Comparison of ENCODE assay signal across 31 cellular contexts in the genomic region with DNA sequence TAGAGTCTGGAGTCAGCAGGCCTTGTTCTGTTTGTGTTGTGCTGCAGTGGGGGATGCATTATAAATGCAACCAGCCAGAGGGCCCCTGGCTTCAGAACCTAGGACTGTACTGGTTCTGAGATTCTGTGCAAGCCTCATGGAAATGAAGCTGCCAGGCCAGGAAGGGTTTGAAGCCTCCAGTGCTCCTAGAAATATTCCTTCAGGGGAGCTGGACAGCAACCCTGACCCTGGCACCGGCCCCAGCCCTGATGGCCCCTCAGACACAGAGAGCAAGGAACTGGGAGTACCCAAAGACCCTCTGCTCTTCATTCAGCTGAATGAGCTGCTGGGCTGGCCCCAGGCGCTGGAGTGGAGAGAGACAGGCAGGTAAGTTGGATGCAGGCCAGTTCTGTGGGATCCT. TPM values are rescaled to one million over a fixed set of nuclear protein-coding genes. Genes with fewer than 3 reads are reported as not detected.
"Had no signal": no experiment of that assay in that cellular context is flagged by ENCODE, and none has a peak within 500 bp of the region (broad histone marks: within the 10 kb centered on the region; RNA-seq: fewer than 3 reads in every experiment).

A gene with protein sequence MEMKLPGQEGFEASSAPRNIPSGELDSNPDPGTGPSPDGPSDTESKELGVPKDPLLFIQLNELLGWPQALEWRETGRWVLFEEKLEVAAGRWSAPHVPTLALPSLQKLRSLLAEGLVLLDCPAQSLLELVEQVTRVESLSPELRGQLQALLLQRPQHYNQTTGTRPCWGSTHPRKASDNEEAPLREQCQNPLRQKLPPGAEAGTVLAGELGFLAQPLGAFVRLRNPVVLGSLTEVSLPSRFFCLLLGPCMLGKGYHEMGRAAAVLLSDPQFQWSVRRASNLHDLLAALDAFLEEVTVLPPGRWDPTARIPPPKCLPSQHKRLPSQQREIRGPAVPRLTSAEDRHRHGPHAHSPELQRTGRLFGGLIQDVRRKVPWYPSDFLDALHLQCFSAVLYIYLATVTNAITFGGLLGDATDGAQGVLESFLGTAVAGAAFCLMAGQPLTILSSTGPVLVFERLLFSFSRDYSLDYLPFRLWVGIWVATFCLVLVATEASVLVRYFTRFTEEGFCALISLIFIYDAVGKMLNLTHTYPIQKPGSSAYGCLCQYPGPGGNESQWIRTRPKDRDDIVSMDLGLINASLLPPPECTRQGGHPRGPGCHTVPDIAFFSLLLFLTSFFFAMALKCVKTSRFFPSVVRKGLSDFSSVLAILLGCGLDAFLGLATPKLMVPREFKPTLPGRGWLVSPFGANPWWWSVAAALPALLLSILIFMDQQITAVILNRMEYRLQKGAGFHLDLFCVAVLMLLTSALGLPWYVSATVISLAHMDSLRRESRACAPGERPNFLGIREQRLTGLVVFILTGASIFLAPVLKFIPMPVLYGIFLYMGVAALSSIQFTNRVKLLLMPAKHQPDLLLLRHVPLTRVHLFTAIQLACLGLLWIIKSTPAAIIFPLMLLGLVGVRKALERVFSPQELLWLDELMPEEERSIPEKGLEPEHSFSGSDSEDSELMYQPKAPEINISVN (plus strand): TSS at position 94 of the 400 bp plus-strand sequence. CDS start 43 bp downstream, at position 137.

- DNase-seq: colonic mucosa; effector CD8-positive, alpha-beta T cell; endodermal cell; foreskin fibroblast; gastrocnemius medialis; head of caudate nucleus; kidney; midbrain; naive thymus-derived CD4-positive, alpha-beta T cell; pancreas; sigmoid colon; stimulated activated CD4-positive, alpha-beta T cell treated with anti-CD3 and anti-CD28 coated beads, Interleukin-2, amount 100 ng/mL, for 24 hours; stimulated activated CD4-positive, alpha-beta T cell treated with anti-CD3 and anti-CD28 coated beads, Interleukin-4, amount 100 ng/mL, for 24 hours; stimulated activated naive CD8-positive, alpha-beta T cell treated with anti-CD3 and anti-CD28 coated beads, Interleukin-15, Interleukin-2, amounts not matched to agents 100 U/mL and 50 U/mL, for 24 hours; substantia nigra; testis; tibial artery had no signal

- H3K27ac ChIP-seq: colonic mucosa, epithelial cell of prostate, gastrocnemius medialis, neutrophil, pancreas, prostate gland, right atrium auricular region, sigmoid colon, testis, tibial artery had no signal

- H3K36me3 ChIP-seq: colonic mucosa, gastrocnemius medialis, neutrophil, pancreas, prostate gland, right atrium auricular region, sigmoid colon, tibial artery had no signal

- H3K27me3 ChIP-seq: colonic mucosa, gastrocnemius medialis, pancreas, right atrium auricular region, sigmoid colon, testis had no signal

- ATAC-seq: esophagus mucosa; gastrocnemius medialis; left lobe of liver; naive thymus-derived CD4-positive, alpha-beta T cell; pancreas; stimulated activated memory B cell treated with anti-CD40 and anti-IgM and Interleukin-4, amounts not matched to agents 10 μg/mL and 1 μg/mL and 100 μg/mL, for 72 hours; stimulated activated naive CD8-positive, alpha-beta T cell treated with anti-CD3 and anti-CD28 coated beads, Interleukin-15, Interleukin-2, amounts not matched to agents 100 U/mL and 50 U/mL, for 24 hours had no signal

- H3K4me3 ChIP-seq: colonic mucosa, gastrocnemius medialis, lung, pancreas, prostate gland, right atrium auricular region, sigmoid colon, testis, tibial artery had no signal

- H3K4me1 ChIP-seq: colonic mucosa, pancreas, prostate gland, testis had no signal

- H3K36me3 Mint-ChIP-seq: memory B cell; naive thymus-derived CD4-positive, alpha-beta T cell; stimulated activated memory B cell treated with anti-CD40 and anti-IgM and Interleukin-4, amounts not matched to agents 10 μg/mL and 1 μg/mL and 100 μg/mL, for 72 hours; type B pancreatic cell had no signal

- H3K9me3 ChIP-seq: colonic mucosa, gastrocnemius medialis, neutrophil, pancreas, prostate gland, right atrium auricular region, sigmoid colon, testis, tibial artery had no signal

- H3K27ac Mint-ChIP-seq: dendritic cell treated with granulocyte-macrophage colony-stimulating factor and Interleukin-4, amounts not matched to agents 40 ng/mL and 50 ng/mL, for 4 days; memory B cell; naive thymus-derived CD4-positive, alpha-beta T cell; stimulated activated memory B cell treated with anti-CD40 and anti-IgM and Interleukin-4, amounts not matched to agents 10 μg/mL and 1 μg/mL and 100 μg/mL, for 72 hours had no signal

- H3K4me3 Mint-ChIP-seq: dendritic cell treated with granulocyte-macrophage colony-stimulating factor and Interleukin-4, amounts not matched to agents 40 ng/mL and 50 ng/mL, for 4 days; endodermal cell; memory B cell; naive thymus-derived CD4-positive, alpha-beta T cell; stimulated activated memory B cell treated with anti-CD40 and anti-IgM and Interleukin-4, amounts not matched to agents 10 μg/mL and 1 μg/mL and 100 μg/mL, for 72 hours; type B pancreatic cell had no signal

RNA-seq across cellular contexts. Expression of the gene that starts here (rescaled TPM):
- total RNA-seq: gastrocnemius medialis, liver, prostate gland, right atrium auricular region, sigmoid colon, skeletal muscle tissue had no signal
- polyA plus RNA-seq: liver; naive thymus-derived CD4-positive, alpha-beta T cell; neural cell had no signal
